ENCODE assay signal across 8 cellular contexts in genomic region chr13:30422056-30422914, GRCh38. TPM values are rescaled to one million over a fixed set of nuclear protein-coding genes. Genes with fewer than 3 reads are reported as not detected.
A peak's percentile ranks its signal among the peaks of the same experiment; 100 is the strongest.
DNase-seq lines count a peak whose midpoint lies in the region; ATAC-seq and TF ChIP-seq lines count a peak whose summit lies in the region.

UBE2L5 (plus strand) TSS chr13:30422493; CDS start chr13:30427991, 5,498 bp downstream.

- no peaks in the 10 kb centered on the region for H3K9me3 Mint-ChIP-seq in CD4-positive, alpha-beta T cell

- peak within 1 kb of the TSS; percentile 83 for H3K27ac Mint-ChIP-seq in CD4-positive, alpha-beta T cell

- POLR2A ChIA-PET in CD4-positive, alpha-beta T cell (lab: Charles Lee): interaction anchor here (0.7 to 2.9 kb wide), 15 partner anchors 8 to 195 kb away, joined by 3 to 16 read pairs (median 5); partner anchors contain the start of genes HMGB1, KATNAL1 and USPL1
- POLR2A ChIA-PET in RWPE1 (lab: Yijun Ruan, JAX; ENCODE audit: low non-redundant PET): interaction anchor here (0.5 to 1.5 kb wide), 7 partner anchors 9 to 286 kb away, joined by 3 to 4 read pairs (median 3); no protein-coding TSS in a partner anchor

- H3K27me3 Mint-ChIP-seq in CD4-positive, alpha-beta T cell: no peaks in the 10 kb centered on the region

- ATAC-seq in CD4-positive, alpha-beta T cell (ENCODE audit: poor library complexity): peak; percentile 93
- ATAC-seq in GM19328 (IDR thresholded peaks at IDR 0.05; ENCODE audit: unreplicated experiment) (peak; percentile 68), HG03571 (IDR thresholded peaks at IDR 0.05; ENCODE audit: unreplicated experiment) (peak; percentile 41)

- DNase-seq in CD4-positive, alpha-beta T cell: peak in 9 of 10 experiments; percentile 40 to 65 (median 59)
- DNase-seq in RWPE1 (ENCODE audit: low spot score): peak; percentile 54
- DNase-seq in activated naive CD4-positive, alpha-beta T cell treated with anti-CD3 and anti-CD28 coated beads, Interleukin-2, amount 50 U/mL, for 16 hours: peak; percentile 74
- peak; percentile 71 for DNase-seq in globus pallidus (ENCODE audit: low spot score)
- peak; percentile 42 for DNase-seq in non-pigmented ciliary epithelial cell (ENCODE audit: low read depth)
- DNase-seq in superior temporal gyrus (ENCODE audit: extremely low spot score): peak; percentile 60

- H3K4me3 Mint-ChIP-seq in CD4-positive, alpha-beta T cell: peak within 1 kb of the TSS; percentile 91

- H3K9me3 ChIP-seq in CD4-positive, alpha-beta T cell (ENCODE audit: control insufficient read depth, low read length): no peaks in the 10 kb centered on the region

- intact Hi-C loops in CD4-positive, alpha-beta T cell (cut with DNase I, micrococcal nuclease): loop anchor here (2.0 to 5.0 kb wide), 3 partner anchors 13 to 45 kb away; no protein-coding TSS in a partner anchor

- TF ChIP-seq CTCF in CD4-positive, alpha-beta T cell (IDR thresholded peaks at IDR 0.05): no peak
- no peak for TF ChIP-seq CTCF in RWPE1 (conservative IDR thresholded peaks at IDR 0.05; ENCODE audit: low read depth)

- H3K36me3 Mint-ChIP-seq in CD4-positive, alpha-beta T cell (ENCODE audit: low read depth): no peaks in the 10 kb centered on the region

- peak within 1 kb of the TSS; percentile 46 for H3K27ac ChIP-seq in CD4-positive, alpha-beta T cell (ENCODE audit: low read depth, low read length)
- peak within 1 kb of the TSS; percentile 95 for H3K27ac ChIP-seq in RWPE1

- peaks cover 26% of the 10 kb centered on the region for H3K4me1 Mint-ChIP-seq in CD4-positive, alpha-beta T cell (ENCODE audit: low read depth)

- CTCF ChIA-PET in CD4-positive, alpha-beta T cell (lab: Charles Lee): no interaction called here
- CTCF ChIA-PET in RWPE1 (lab: Yijun Ruan, JAX): interaction anchor here (0.9 kb wide), 1 partner anchor 289 kb away, joined by 3 read pairs; no protein-coding TSS in a partner anchor

- H3K27me3 ChIP-seq in CD4-positive, alpha-beta T cell (ENCODE audit: control insufficient read depth, insufficient read depth, low read length): no peaks in the 10 kb centered on the region

RNA-seq across cellular contexts. Expression of gene UBE2L5, which starts in this region (rescaled TPM):
- under 1 TPM in 1 of 2 experiments, not detected in 1; 0.11 TPM for total RNA-seq in CD4-positive, alpha-beta T cell

Comparison
In these comparisons a context has a peak if more than half of its experiments do, and no peak if none do; other contexts are left out.
1. Peak in every context shown above with its lines: DNase-seq, ATAC-seq and H3K27ac ChIP-seq.
2. Peak in DNase-seq, ATAC-seq and H3K27ac ChIP-seq in CD4-positive, alpha-beta T cell; RNA of the gene not detected or under 1 TPM.
3. ATAC-seq: peak in every context shown above with its lines; median percentile 93 in CD4-positive, alpha-beta T cell; 68 in GM19328; 41 in HG03571.